ENCODE assay signal across 29 cellular contexts in genomic region chr5:4422247-4422646, GRCh38.
"Had no signal": no experiment of that assay in that cellular context is flagged by ENCODE, and none has a peak within 500 bp of the region (broad histone marks: within the 10 kb centered on the region; RNA-seq: fewer than 3 reads in every experiment).

No MANE protein-coding gene starts in this region.

- H3K27me3 ChIP-seq: neural progenitor cell, ovary, spleen, suprapubic skin, testis, tibial artery, transverse colon, upper lobe of right lung, uterus had no signal

- H3K4me1 ChIP-seq: neural progenitor cell, parathyroid adenoma, prostate gland, spleen, suprapubic skin, testis, tibial artery, transverse colon, upper lobe of right lung, uterus had no signal

- H3K79me2 ChIP-seq: parathyroid adenoma had no signal

- H3K27ac ChIP-seq: neural progenitor cell, ovary, parathyroid adenoma, prostate gland, skin epidermis, spleen, suprapubic skin, testis, tibial artery, transverse colon, upper lobe of right lung, uterus had no signal

- DNase-seq: naive thymus-derived CD4-positive, alpha-beta T cell; natural killer cell; occipital lobe; ovary; posterior cingulate gyrus; right cardiac atrium; spleen; stimulated activated CD4-positive, alpha-beta T cell treated with anti-CD3 and anti-CD28 coated beads, Interleukin-12 subunit alpha, Interleukin-12 subunit beta, amount 100 ng/mL, for 4 hours; stimulated activated CD4-positive, alpha-beta T cell treated with anti-CD3 and anti-CD28 coated beads, Interleukin-1b, Interleukin-23, amount 100 ng/mL, for 48 hours; stimulated activated CD4-positive, alpha-beta T cell treated with anti-CD3 and anti-CD28 coated beads, Interleukin-4, amount 100 ng/mL, for 1 hour; stimulated activated CD4-positive, alpha-beta T cell treated with anti-CD3 and anti-CD28 coated beads, Interleukin-4, amount 100 ng/mL, for 4 hours; stimulated activated CD8-positive, alpha-beta memory T cell treated with anti-CD3 and anti-CD28 coated beads, Interleukin-4, amount 100 ng/mL, for 48 hours; stimulated activated naive CD4-positive, alpha-beta T cell; stimulated activated naive CD8-positive, alpha-beta T cell treated with anti-CD3 and anti-CD28 coated beads, Interleukin-15, amount 100 ng/mL, for 72 hours; stimulated activated naive CD8-positive, alpha-beta T cell treated with anti-CD3 and anti-CD28 coated beads, Interleukin-15, Interleukin-2, amounts not matched to agents 100 U/mL and 50 U/mL, for 24 hours; substantia nigra; testis; tibial artery; transverse colon; upper lobe of right lung; uterus had no signal

- H3K4me2 ChIP-seq: neural progenitor cell, smooth muscle cell had no signal

- H3K36me3 ChIP-seq: neural progenitor cell, ovary, prostate gland, spleen, suprapubic skin, tibial artery, transverse colon, upper lobe of right lung, uterus had no signal

- H2AFZ ChIP-seq: neural progenitor cell, parathyroid adenoma had no signal

- H3K9ac ChIP-seq: neural progenitor cell, parathyroid adenoma had no signal

- H3K9me3 ChIP-seq: ovary, prostate gland, suprapubic skin, testis, tibial artery, transverse colon, upper lobe of right lung, uterus had no signal

- H3K4me3 ChIP-seq: neural progenitor cell, ovary, prostate gland, skin epidermis, smooth muscle cell, spleen, suprapubic skin, testis, tibial artery, transverse colon, upper lobe of right lung, uterus had no signal

- ATAC-seq: naive thymus-derived CD4-positive, alpha-beta T cell; natural killer cell; right cardiac atrium; sciatic nerve; stimulated activated memory B cell treated with anti-CD40 and anti-IgM and Interleukin-4, amounts not matched to agents 10 μg/mL and 1 μg/mL and 100 μg/mL, for 72 hours; stimulated activated naive CD8-positive, alpha-beta T cell treated with anti-CD3 and anti-CD28 coated beads, Interleukin-15, amount 100 ng/mL, for 72 hours; stimulated activated naive CD8-positive, alpha-beta T cell treated with anti-CD3 and anti-CD28 coated beads, Interleukin-15, Interleukin-2, amounts not matched to agents 100 U/mL and 50 U/mL, for 24 hours; upper lobe of right lung had no signal
